ENCODE assay signal across 9 cellular contexts in the genomic region with DNA sequence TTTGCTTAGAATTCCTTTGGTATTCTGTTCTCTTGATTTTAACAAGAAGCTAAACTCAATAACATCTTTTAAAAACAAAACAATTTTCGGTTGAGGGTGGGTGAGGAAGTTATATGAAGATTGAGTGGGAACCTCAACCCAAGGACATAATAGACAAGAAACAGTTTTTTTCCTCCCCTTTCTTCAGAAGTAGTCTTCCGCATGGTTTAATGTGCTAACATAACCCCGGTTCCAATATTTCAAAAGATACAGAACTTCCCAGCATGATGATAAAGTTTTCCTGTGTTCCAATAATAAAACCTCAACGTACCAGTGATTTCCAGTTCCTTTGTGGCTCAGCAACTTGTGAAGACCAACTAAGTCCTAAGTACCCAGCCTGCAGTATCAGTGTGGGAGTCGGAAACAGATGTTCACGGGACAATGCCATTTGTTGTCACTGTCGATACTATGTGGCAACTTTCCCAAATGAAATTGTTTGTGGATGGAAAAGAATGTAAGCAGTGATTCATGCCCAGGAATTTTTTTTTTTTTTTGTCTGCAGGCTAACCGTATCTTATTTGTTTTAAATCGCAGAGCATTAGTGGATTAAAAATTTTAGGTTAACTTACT. TPM values are rescaled to one million over a fixed set of nuclear protein-coding genes. Genes with fewer than 3 reads are reported as not detected.
DNase-seq lines count a peak whose midpoint lies in the region; TF ChIP-seq lines count a peak whose summit lies in the region.
"Had no signal": no experiment of that assay in that cellular context is flagged by ENCODE, and none has a peak within 500 bp of the region (broad histone marks: within the 10 kb centered on the region; RNA-seq: fewer than 3 reads in every experiment).

No MANE protein-coding gene starts in this region.

- H3K79me2 ChIP-seq in mesendoderm (ENCODE audit: control insufficient read depth, insufficient read depth, low read length), result no peaks in the 10 kb centered on the region

- no peak overlapping the region for H3K9ac ChIP-seq in mesendoderm (ENCODE audit: low read length)

- H4K5ac ChIP-seq in mesendoderm (ENCODE audit: low read length), result no peak overlapping the region

- H3K23ac ChIP-seq in mesendoderm (ENCODE audit: low read length), result no peak overlapping the region

- no peak overlapping the region for H2AK5ac ChIP-seq in mesendoderm (ENCODE audit: low read length)

- H3K4me1 Mint-ChIP-seq in glutamatergic neuron (ENCODE audit: low read depth, unreplicated experiment), result peaks cover 15% of the 10 kb centered on the region

- H3K36me3 ChIP-seq in mesendoderm (ENCODE audit: control insufficient read depth, insufficient read depth, low read length), result no peaks in the 10 kb centered on the region

- no peak overlapping the region for H3K27ac Mint-ChIP-seq in glutamatergic neuron (ENCODE audit: unreplicated experiment)

- H3K4me2 ChIP-seq in mesendoderm (ENCODE audit: low read length), result no peak overlapping the region

- no peak overlapping the region for H2BK120ac ChIP-seq in mesendoderm (ENCODE audit: low read depth, low read length)

- DNase-seq in AG10803 (ENCODE audit: low read depth), result peak; percentile 94
- peak; percentile 4 for DNase-seq in NB4 (ENCODE audit: low read depth)
- DNase-seq in epidermal melanocyte (ENCODE audit: insufficient read length, low spot score), result peak; percentile 17
- DNase-seq in mesendoderm, result peak; percentile 72
- DNase-seq in glutamatergic neuron, result no peak
- no peak for DNase-seq in C1 segment of cervical spinal cord (lab: John Stamatoyannopoulos, UW)
- DNase-seq in ureter (ENCODE audit: low spot score), result no peak
- no peak for DNase-seq in NCI-H446 treated with DMSO at 0.1 percent for 48 hours (lab: John Stamatoyannopoulos, UW)
- DNase-seq: activated CD4-positive, alpha-beta T cell treated with anti-CD3 and anti-CD28 coated beads, Interleukin-2, amount 50 U/mL, for 4 hours had no signal

- no peak overlapping the region for H4K8ac ChIP-seq in mesendoderm (ENCODE audit: low read depth, low read length)

- H2BK5ac ChIP-seq in mesendoderm (ENCODE audit: low read length), result no peak overlapping the region

- no peak overlapping the region for H2BK15ac ChIP-seq in mesendoderm (replicated peaks; ENCODE audit: low read depth)

- H3K4me3 Mint-ChIP-seq in glutamatergic neuron (ENCODE audit: unreplicated experiment), result no peak overlapping the region

- TF ChIP-seq POLR2A in NB4 (IDR thresholded peaks at IDR 0.05; ENCODE audit: extremely low read depth, insufficient read length), result no peak

- no peak overlapping the region for H3K18ac ChIP-seq in mesendoderm (ENCODE audit: low read length)

- no peak overlapping the region for H3K56ac ChIP-seq in mesendoderm (ENCODE audit: low read length)

- H3K27ac ChIP-seq in mesendoderm (ENCODE audit: low read depth, low read length), result no peak overlapping the region

- H3K4me1 ChIP-seq in mesendoderm (ENCODE audit: control insufficient read depth, low read depth, low read length), result peaks cover 9% of the 10 kb centered on the region

- peaks cover 4% of the 10 kb centered on the region for H3K27me3 Mint-ChIP-seq in glutamatergic neuron (ENCODE audit: unreplicated experiment)

- no CpG with 5 or more reads among the region's 9 CpGs for WGBS in mesendoderm (ENCODE audit: extremely low coverage, insufficient coverage, low lambda C conversion rate)

- TF ChIP-seq CTCF in AG10803 (conservative IDR thresholded peaks at IDR 0.05; ENCODE audit: low read length) (no peak), NB4 (IDR thresholded peaks at IDR 0.05; ENCODE audit: low read depth, low read length) (no peak), glutamatergic neuron (IDR thresholded peaks at IDR 0.05; ENCODE audit: partially characterized antibody, unreplicated experiment) (no peak)

- H3K36me3 Mint-ChIP-seq in glutamatergic neuron (ENCODE audit: unreplicated experiment), result no peaks in the 10 kb centered on the region

- H3K4me3 ChIP-seq in AG10803 (ENCODE audit: low read length) (peak overlapping the region; percentile 14), NB4 (ENCODE audit: low read depth, low read length) (no peak overlapping the region), mesendoderm (ENCODE audit: low read length) (no peak overlapping the region)

- H3K9me3 Mint-ChIP-seq in glutamatergic neuron (ENCODE audit: unreplicated experiment), result peaks cover 2% of the 10 kb centered on the region

- no peak overlapping the region for H3K4ac ChIP-seq in mesendoderm (ENCODE audit: low read depth, low read length)

- no peaks in the 10 kb centered on the region for H3K79me1 ChIP-seq in mesendoderm (ENCODE audit: low read length)

- H3K27me3 ChIP-seq in mesendoderm (ENCODE audit: insufficient read depth, low read length, poor library complexity), result no peaks in the 10 kb centered on the region

RNA-seq across cellular contexts. Expression of a gene that starts 48.5 kb away (rescaled TPM):
- polyA plus RNA-seq in mesendoderm (2013, experiment 1 of 2), result 6.5 TPM
- polyA plus RNA-seq in mesendoderm (2013, experiment 2 of 2), result 6.7 TPM
- total RNA-seq in glutamatergic neuron (ENCODE audit: unreplicated experiment), result 2.0 TPM
- 5.9 TPM for total RNA-seq in ureter

Comparison
In these comparisons a context has a peak if more than half of its experiments do, and no peak if none do; other contexts are left out.
1. DNase-seq: peak in AG10803 (single experiment), NB4 (single experiment), epidermal melanocyte (single experiment) and mesendoderm (single experiment); none in glutamatergic neuron (single experiment), C1 segment of cervical spinal cord (0 of 14), ureter (single experiment) and NCI-H446 treated with DMSO at 0.1 percent for 48 hours (single experiment).